ENCODE assay signal across 18 cellular contexts in the genomic region with DNA sequence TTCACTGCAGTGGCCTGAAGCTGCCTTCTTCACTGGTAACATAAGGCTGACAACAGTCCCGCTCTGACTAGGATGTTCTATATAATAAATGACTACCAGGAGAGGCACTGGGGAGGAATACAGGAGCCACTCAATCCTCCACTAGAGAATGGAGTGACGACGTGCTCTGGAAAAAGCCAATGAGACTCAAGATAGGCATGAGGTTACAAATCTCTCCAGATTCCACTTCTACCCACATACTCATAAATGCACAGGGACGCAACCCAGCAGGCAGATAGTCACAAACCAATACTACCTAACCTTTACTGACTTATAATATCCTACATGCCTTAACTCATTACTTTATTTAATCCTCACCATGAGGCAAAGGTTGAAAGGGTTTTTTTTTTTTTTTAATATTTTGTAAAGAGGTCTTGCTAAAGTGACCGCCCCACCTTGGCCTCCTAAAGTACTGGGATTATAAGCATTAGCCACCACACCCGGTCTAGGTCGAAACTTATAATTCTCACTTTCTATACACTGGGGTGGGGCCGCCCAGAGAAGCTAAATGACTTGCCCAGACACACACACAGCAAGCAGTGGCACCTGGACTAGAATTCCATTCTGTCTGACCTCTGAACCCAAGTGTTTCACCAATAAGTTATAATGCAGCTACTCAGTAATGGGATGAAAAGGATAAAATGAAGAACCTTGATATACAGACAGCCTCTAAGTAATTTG. TPM values are rescaled to one million over a fixed set of nuclear protein-coding genes. Genes with fewer than 3 reads are reported as not detected.
DNase-seq lines count a peak whose midpoint lies in the region; ATAC-seq and TF ChIP-seq lines count a peak whose summit lies in the region.
"Had no signal": no experiment of that assay in that cellular context is flagged by ENCODE, and none has a peak within 500 bp of the region (broad histone marks: within the 10 kb centered on the region; RNA-seq: fewer than 3 reads in every experiment).

No MANE protein-coding gene starts in this region.

- no peaks in the 10 kb centered on the region for H3K27me3 Mint-ChIP-seq in nephron (ENCODE audit: low read depth)
- H3K27me3 Mint-ChIP-seq: activated CD4-positive, alpha-beta T cell treated with anti-CD3 and anti-CD28 coated beads, Interleukin-2, amount 10 ng/mL, durations not matched to agents 7 days and 5 days had no signal

- DNase-seq in G401 (ENCODE audit: low spot score) = peak; percentile 50
- DNase-seq in LoVo (ENCODE audit: low spot score) = peak; percentile 52
- peak; percentile 91 for DNase-seq in epithelial cell of esophagus (ENCODE audit: low read depth)
- DNase-seq in spleen = no peak
- no peak for DNase-seq in head of caudate nucleus
- DNase-seq: activated CD4-positive, alpha-beta T cell treated with anti-CD3 and anti-CD28 coated beads, Interleukin-2, amount 10 ng/mL, durations not matched to agents 7 days and 5 days; activated T-cell treated with anti-CD3 and anti-CD28 coated beads, Interleukin-2, amount 50 U/mL, for 1 hour; effector memory CD4-positive, alpha-beta T cell; foreskin melanocyte; midbrain; NCI-H1436 treated with DMSO at 0.1 percent for 48 hours; stimulated activated naive CD8-positive, alpha-beta T cell treated with anti-CD3 and anti-CD28 coated beads, Interleukin-15, Interleukin-2, amounts not matched to agents 100 U/mL and 50 U/mL, for 24 hours had no signal

- peak overlapping the region; percentile 56 to 94 (median 60) for H3K27ac Mint-ChIP-seq in nephron
- H3K27ac Mint-ChIP-seq: activated CD4-positive, alpha-beta T cell treated with anti-CD3 and anti-CD28 coated beads, Interleukin-2, amount 10 ng/mL, durations not matched to agents 7 days and 5 days; activated naive CD4-positive, alpha-beta T cell treated with anti-CD3 and anti-CD28 coated beads, Interleukin-2, amount 50 U/mL, for 72 hours had no signal

- in situ Hi-C loops in G401 (cut with HindIII; ENCODE audit: low sequenced_read_pairs) = no loop called here

- H3K4me3 Mint-ChIP-seq in nephron = no peak overlapping the region
- H3K4me3 Mint-ChIP-seq: activated CD4-positive, alpha-beta T cell treated with anti-CD3 and anti-CD28 coated beads, Interleukin-2, amount 10 ng/mL, durations not matched to agents 7 days and 5 days had no signal

- no peaks in the 10 kb centered on the region for H3K36me3 Mint-ChIP-seq in nephron (ENCODE audit: low read depth)
- H3K36me3 Mint-ChIP-seq: activated naive CD4-positive, alpha-beta T cell treated with anti-CD3 and anti-CD28 coated beads, Interleukin-2, amount 50 U/mL, for 72 hours had no signal

- H3K27ac ChIP-seq in spleen = no peak overlapping the region
- H3K27ac ChIP-seq: cardiac muscle cell, SJSA1 had no signal

- TF ChIP-seq POLR2A in spleen (IDR thresholded peaks at IDR 0.05) = no peak

- intact Hi-C loops in spleen (cut with DNase I; ENCODE audit: low total_unique reads) = no loop called here
- intact Hi-C loops in head of caudate nucleus (cut with DNase I) = no loop called here

- 89 to 94% (median 93%) methylated on average over 8 of the region's 8 CpGs for WGBS in spleen, 5 donors

- no peaks in the 10 kb centered on the region for H3K9me3 ChIP-seq in spleen
- H3K9me3 ChIP-seq: SJSA1 had no signal

- H3K4me3 ChIP-seq in epithelial cell of esophagus (ENCODE audit: low read length) (no peak overlapping the region), spleen (no peak overlapping the region)
- H3K4me3 ChIP-seq: cardiac muscle cell, SJSA1 had no signal

- H3K36me3 ChIP-seq in spleen = no peaks in the 10 kb centered on the region
- H3K36me3 ChIP-seq: cardiac muscle cell, SJSA1 had no signal

- H3K9me3 Mint-ChIP-seq in nephron = no peaks in the 10 kb centered on the region
- H3K9me3 Mint-ChIP-seq: activated CD4-positive, alpha-beta T cell treated with anti-CD3 and anti-CD28 coated beads, Interleukin-2, amount 10 ng/mL, durations not matched to agents 7 days and 5 days; activated naive CD4-positive, alpha-beta T cell treated with anti-CD3 and anti-CD28 coated beads, Interleukin-2, amount 50 U/mL, for 72 hours had no signal

- peaks cover 23 to 95% (median 59%) of the 10 kb centered on the region in 6 donors for H3K4me1 ChIP-seq in spleen

- no peak for ATAC-seq in HG03571 (IDR thresholded peaks at IDR 0.05; ENCODE audit: unreplicated experiment)
- ATAC-seq in HG03354 (IDR thresholded peaks at IDR 0.05; ENCODE audit: poor library complexity, severe bottlenecking, unreplicated experiment) = no peak
- ATAC-seq: activated naive CD4-positive, alpha-beta T cell treated with anti-CD3 and anti-CD28 coated beads, Interleukin-2, amount 50 U/mL, for 72 hours; stimulated activated naive CD8-positive, alpha-beta T cell treated with anti-CD3 and anti-CD28 coated beads, Interleukin-15, Interleukin-2, amounts not matched to agents 100 U/mL and 50 U/mL, for 24 hours had no signal

- TF ChIP-seq CTCF in epithelial cell of esophagus (IDR thresholded peaks at IDR 0.05; ENCODE audit: insufficient read depth, low read depth, low read length, missing control alignments) (no peak), nephron (IDR thresholded peaks at IDR 0.05; ENCODE audit: unreplicated experiment in 3 of 3) (no peak), spleen (IDR thresholded peaks at IDR 0.05 in 8 of 11, conservative IDR thresholded peaks at IDR 0.05 in 3 of 11) (no peak)

- H3K4me1 Mint-ChIP-seq in nephron = peaks cover 82% of the 10 kb centered on the region

- H3K27me3 ChIP-seq in spleen (replicated peaks in 1 of 7) = no peaks in the 10 kb centered on the region
- H3K27me3 ChIP-seq: cardiac muscle cell, SJSA1 had no signal

RNA-seq across cellular contexts. Expression of a gene that starts 33.7 kb away (rescaled TPM):
- 57.1 and 77.1 TPM in 2 replicates for total RNA-seq in G401 (2014; rRNA removed; shearing (Covaris generic))
- total RNA-seq in spleen = 10 to 100 TPM; 27.0 to 82.6 (median 56.5) TPM
- polyA plus RNA-seq in spleen = 10 to 100 TPM in 1 of 3 donors, 1 to 10 TPM in 2; 5.3 to 17.6 (median 7.7) TPM

RNA-seq across cellular contexts. Expression of a gene that starts 34.1 kb away (rescaled TPM):
- 0.31 and 1.0 TPM in 2 replicates for total RNA-seq in G401 (2014; rRNA removed; shearing (Covaris generic))
- 1 to 10 TPM in 5 of 7 donors, under 1 TPM in 2; 0.37 to 7.3 (median 2.3) TPM for total RNA-seq in spleen
- 1 to 10 TPM in 2 of 3 donors, under 1 TPM in 1; 0.93 to 2.4 (median 2.3) TPM for polyA plus RNA-seq in spleen

Comparison
In these comparisons a context has a peak if more than half of its experiments do, and no peak if none do; other contexts are left out.
1. DNase-seq: peak in G401 (single experiment), LoVo (single experiment) and epithelial cell of esophagus (single experiment); none in spleen (single experiment) and head of caudate nucleus (0 of 42).